ENCODE assay signal across 8 cellular contexts in genomic region chr17:33520404-33521032, GRCh38.
A peak's percentile ranks its signal among the peaks of the same experiment; 100 is the strongest.
DNase-seq lines count a peak whose midpoint lies in the region; ATAC-seq, FAIRE-seq and TF ChIP-seq lines count a peak whose summit lies in the region.

No MANE protein-coding gene starts in this region.

- no peak for FAIRE-seq in D721Med (lab: Jason Lieb, UNC)

- H3K4me1 ChIP-seq in lower lobe of right lung = peaks cover 3% of the 10 kb centered on the region

- intact Hi-C loops in lower lobe of right lung (cut with DNase I) = no loop called here

- peak; percentile 54 for ATAC-seq in lower lobe of right lung
- peak in 1 of 2 donors; percentile 65 for ATAC-seq in stimulated activated naive B cell treated with anti-CD40 and anti-IgM and Interleukin-4, amounts not matched to agents 10 μg/mL and 1 μg/mL and 100 μg/mL, for 72 hours (replicated peaks)
- no peak for ATAC-seq in GM19452 (IDR thresholded peaks at IDR 0.05; ENCODE audit: unreplicated experiment)

- peaks cover 4% of the 10 kb centered on the region for H3K27me3 Mint-ChIP-seq in T-helper 2 cell treated with Interferon-gamma antibody and Interleukin-4, amounts not matched to agents 5 μg/mL and 100 μg/mL, for 36 hours (ENCODE audit: low read depth)
- no peaks in the 10 kb centered on the region for H3K27me3 Mint-ChIP-seq in stimulated activated naive B cell treated with anti-CD40 and anti-IgM and Interleukin-4, amounts not matched to agents 10 μg/mL and 1 μg/mL and 100 μg/mL, for 72 hours

- H3K4me3 Mint-ChIP-seq in T-helper 2 cell treated with Interferon-gamma antibody and Interleukin-4, amounts not matched to agents 5 μg/mL and 100 μg/mL, for 36 hours = no peak overlapping the region
- H3K4me3 Mint-ChIP-seq in stimulated activated naive B cell treated with anti-CD40 and anti-IgM and Interleukin-4, amounts not matched to agents 10 μg/mL and 1 μg/mL and 100 μg/mL, for 72 hours = no peak overlapping the region

- H3K27ac ChIP-seq in lower lobe of right lung = no peak overlapping the region

- H3K9me3 Mint-ChIP-seq in T-helper 2 cell treated with Interferon-gamma antibody and Interleukin-4, amounts not matched to agents 5 μg/mL and 100 μg/mL, for 36 hours = no peaks in the 10 kb centered on the region
- H3K9me3 Mint-ChIP-seq in stimulated activated naive B cell treated with anti-CD40 and anti-IgM and Interleukin-4, amounts not matched to agents 10 μg/mL and 1 μg/mL and 100 μg/mL, for 72 hours = no peaks in the 10 kb centered on the region

- H3K27ac Mint-ChIP-seq in T-helper 2 cell treated with Interferon-gamma antibody and Interleukin-4, amounts not matched to agents 5 μg/mL and 100 μg/mL, for 36 hours = no peak overlapping the region
- no peak overlapping the region for H3K27ac Mint-ChIP-seq in stimulated activated naive B cell treated with anti-CD40 and anti-IgM and Interleukin-4, amounts not matched to agents 10 μg/mL and 1 μg/mL and 100 μg/mL, for 72 hours

- no peaks in the 10 kb centered on the region for H3K36me3 ChIP-seq in lower lobe of right lung

- H3K36me3 Mint-ChIP-seq in T-helper 2 cell treated with Interferon-gamma antibody and Interleukin-4, amounts not matched to agents 5 μg/mL and 100 μg/mL, for 36 hours (ENCODE audit: low read depth) = no peaks in the 10 kb centered on the region
- no peaks in the 10 kb centered on the region for H3K36me3 Mint-ChIP-seq in stimulated activated naive B cell treated with anti-CD40 and anti-IgM and Interleukin-4, amounts not matched to agents 10 μg/mL and 1 μg/mL and 100 μg/mL, for 72 hours

- no peaks in the 10 kb centered on the region for H3K4me1 Mint-ChIP-seq in T-helper 2 cell treated with Interferon-gamma antibody and Interleukin-4, amounts not matched to agents 5 μg/mL and 100 μg/mL, for 36 hours (ENCODE audit: low read depth)
- no peaks in the 10 kb centered on the region for H3K4me1 Mint-ChIP-seq in stimulated activated naive B cell treated with anti-CD40 and anti-IgM and Interleukin-4, amounts not matched to agents 10 μg/mL and 1 μg/mL and 100 μg/mL, for 72 hours

- DNase-seq in D721Med (ENCODE audit: insufficient read length, low spot score) = no peak
- peak; percentile 28 for DNase-seq in HT1080 (ENCODE audit: low read depth)
- DNase-seq in T-helper 2 cell treated with Interferon-gamma antibody and Interleukin-4, amounts not matched to agents 5 μg/mL and 100 μg/mL, for 36 hours (ENCODE audit: low spot score) = peak; percentile 6
- peak; percentile 12 to 15 for DNase-seq in cardiac fibroblast (ENCODE audit: low read depth in 2 of 2)
- peak; percentile 51 for DNase-seq in lower lobe of right lung
- peak; percentile 4 for DNase-seq in stimulated activated naive B cell treated with anti-CD40 and anti-IgM and Interleukin-4, amounts not matched to agents 10 μg/mL and 1 μg/mL and 100 μg/mL, for 72 hours
- DNase-seq in NCI-H226 = no peak

- no peaks in the 10 kb centered on the region for H3K9me3 ChIP-seq in lower lobe of right lung

- TF ChIP-seq CTCF in D721Med (IDR thresholded peaks at IDR 0.05; ENCODE audit: insufficient read depth, missing control alignments) = peak; percentile 82
- peak; percentile 49 for TF ChIP-seq CTCF in cardiac fibroblast (IDR thresholded peaks at IDR 0.05; ENCODE audit: low read depth, low read length)
- TF ChIP-seq CTCF in lower lobe of right lung (IDR thresholded peaks at IDR 0.05) = peak; percentile 73

- H3K4me3 ChIP-seq in cardiac fibroblast (replicated peaks in 1 of 2; ENCODE audit: low read depth in 2 of 2, low read length in 2 of 2) (no peak overlapping the region), lower lobe of right lung (no peak overlapping the region)

- no peaks in the 10 kb centered on the region for H3K27me3 ChIP-seq in lower lobe of right lung (ENCODE audit: low read depth)

Comparison
In these comparisons a context has a peak if more than half of its experiments do, and no peak if none do; other contexts are left out.
1. DNase-seq: peak in HT1080 (single experiment), T-helper 2 cell treated with Interferon-gamma antibody and Interleukin-4, amounts not matched to agents 5 μg/mL and 100 μg/mL, for 36 hours (single experiment), cardiac fibroblast (2 of 2), lower lobe of right lung (single experiment) and stimulated activated naive B cell treated with anti-CD40 and anti-IgM and Interleukin-4, amounts not matched to agents 10 μg/mL and 1 μg/mL and 100 μg/mL, for 72 hours (single experiment); none in D721Med (single experiment) and NCI-H226 (single experiment).
2. Peak in every context shown above with its lines, with median percentiles within 50 percentile points of each other: CTCF ChIP-seq.